ENCODE assay signal across 8 cellular contexts in the genomic region with DNA sequence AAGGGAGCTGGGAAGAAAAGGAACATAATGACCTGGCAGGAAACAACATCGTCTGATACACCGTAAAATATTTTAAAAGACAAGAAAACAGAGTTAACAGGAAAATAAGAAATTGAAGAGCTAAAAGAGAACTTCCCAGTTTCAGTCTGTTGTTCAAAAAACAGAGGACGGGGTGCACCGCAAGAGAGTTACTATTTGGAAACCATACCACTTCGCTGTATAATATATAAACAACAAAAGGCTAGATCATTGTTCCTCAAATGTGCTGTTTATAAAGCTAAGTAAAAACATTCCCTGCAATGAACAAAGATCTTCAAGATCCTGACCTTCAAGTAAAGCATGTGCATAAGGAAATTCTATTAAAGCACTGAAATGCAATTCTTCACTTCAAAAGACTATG. TPM values are rescaled to one million over a fixed set of nuclear protein-coding genes. Genes with fewer than 3 reads are reported as not detected.
DNase-seq lines count a peak whose midpoint lies in the region; TF ChIP-seq lines count a peak whose summit lies in the region.

No MANE protein-coding gene starts in this region.

- H2BK12ac ChIP-seq in H9 (ENCODE audit: insufficient read length, low read depth, low read length), result no peak overlapping the region

- H4K20me1 ChIP-seq in H9 (ENCODE audit: control insufficient read depth, insufficient read depth, insufficient read length), result no peaks in the 10 kb centered on the region

- H2AK5ac ChIP-seq in H9 (ENCODE audit: insufficient read length, low read length), result no peak overlapping the region

- no peak overlapping the region for H2AFZ ChIP-seq in H9 (ENCODE audit: low read length)

- H3K4me3 ChIP-seq in SJSA1 (peak overlapping the region; percentile 88), fibroblast of the aortic adventitia (ENCODE audit: low read depth, low read length) (peak overlapping the region; percentile 85), skeletal muscle tissue (ENCODE audit: low read length in 3 of 3) (peak overlapping the region; percentile 79 to 94 (median 84))

- H3K9me3 ChIP-seq in H9 (ENCODE audit: control insufficient read depth, low read depth, low read length) (no peaks in the 10 kb centered on the region), SJSA1 (replicated peaks) (no peaks in the 10 kb centered on the region; the same call in 1 of the 2 replicates), skeletal muscle tissue (ENCODE audit: control insufficient read depth in 3 of 3, low read length in 3 of 3) (no peaks in the 10 kb centered on the region)

- H3K23ac ChIP-seq in H9 (ENCODE audit: insufficient read length, low read depth, low read length), result no peak overlapping the region

- H4K8ac ChIP-seq in H9 (replicated peaks; ENCODE audit: insufficient read length, low read depth, low read length), result no peak overlapping the region

- no peak overlapping the region for H3K14ac ChIP-seq in H9 (ENCODE audit: insufficient read depth, low read length)

- no peak overlapping the region for H4K5ac ChIP-seq in H9 (ENCODE audit: insufficient read length, low read depth, low read length)

- no peak overlapping the region for H4K91ac ChIP-seq in H9 (ENCODE audit: insufficient read length, low read depth, low read length)

- H3K9me3 Mint-ChIP-seq in H9, result peaks cover 0 to 3% of the 10 kb centered on the region in 2 experiments; a peak in 1 of 5 replicates

- H3K27ac ChIP-seq in H9 (ENCODE audit: insufficient read length, low read depth, low read length), result no peak overlapping the region
- H3K27ac ChIP-seq in SJSA1, result peak overlapping the region; percentile 52; the same call in 1 of the 2 replicates
- peak overlapping the region; percentile 92 for H3K27ac ChIP-seq in skeletal muscle tissue (ENCODE audit: low read depth, low read length)

- no peak overlapping the region for H2BK5ac ChIP-seq in H9 (ENCODE audit: insufficient read length, low read length)

- peaks cover 15 to 18% of the 10 kb centered on the region in 2 experiments for H3K4me1 Mint-ChIP-seq in H9

- no peaks in the 10 kb centered on the region for H3K27me3 Mint-ChIP-seq in H9 (ENCODE audit: low read depth)

- H3K27ac Mint-ChIP-seq in H9, result peak overlapping the region in 2 of 3 experiments; percentile 18 to 26; a peak in 3 of 7 replicates

- H2BK15ac ChIP-seq in H9 (ENCODE audit: low read depth, low read length), result no peak overlapping the region

- no peak overlapping the region for H3K4ac ChIP-seq in H9 (ENCODE audit: low read depth, low read length)

- H3K4me1 ChIP-seq in H9 (ENCODE audit: insufficient read depth, low read length) (0 out of 2 replicates have a peak, but pooled peaks cover 3% of the 10 kb centered on the region), SJSA1 (replicated peaks) (peaks cover 26% of the 10 kb centered on the region), skeletal muscle tissue (ENCODE audit: control insufficient read depth in 3 of 3, insufficient read depth in 3 of 3, low read length in 3 of 3) (peaks cover 27 to 49% (median 44%) of the 10 kb centered on the region in 3 donors)

- peaks cover 0 to 5% (median 2%) of the 10 kb centered on the region in 3 experiments; a peak in 2 of 7 replicates for H3K36me3 Mint-ChIP-seq in H9 (ENCODE audit: insufficient read depth in 1 of 3, low read depth in 3 of 3)

- H3K18ac ChIP-seq in H9 (ENCODE audit: insufficient read length, low read depth, low read length), result no peak overlapping the region

- peaks cover 12% of the 10 kb centered on the region for H3K23me2 ChIP-seq in H9 (ENCODE audit: insufficient read length, low read depth, low read length, poor library complexity, severe bottlenecking)

- peak overlapping the region; percentile 94 to 97 for H3K4me3 Mint-ChIP-seq in H9

- DNase-seq in H9 (no peak), SJSA1 (ENCODE audit: low read depth in 1 of 2, low spot score in 2 of 2) (peak in 1 of 2 experiments; percentile 56), fibroblast of the aortic adventitia (ENCODE audit: low read depth) (no peak), NCI-H526 treated with DMSO at 0.1 percent for 48 hours (lab: John Stamatoyannopoulos, UW) (no peak), NCI-H446 treated with DMSO at 0.1 percent for 48 hours (lab: John Stamatoyannopoulos, UW) (no peak), mucosa of gallbladder (ENCODE audit: low spot score) (no peak), NCI-H748 treated with DMSO at 0.1 percent for 48 hours (lab: John Stamatoyannopoulos, UW) (no peak)

- no CpG with 5 or more reads among the region's 5 CpGs for WGBS in H9 (ENCODE audit: extremely low coverage, insufficient read length, low lambda C conversion rate)

- H3K36me3 ChIP-seq in SJSA1 (peaks cover 35% of the 10 kb centered on the region), skeletal muscle tissue (ENCODE audit: control insufficient read depth in 3 of 3, insufficient read depth in 3 of 3, low read length in 3 of 3) (no peaks in the 10 kb centered on the region)

- no peak overlapping the region for H3T11ph ChIP-seq in H9 (ENCODE audit: low read length)

- H3K27me3 ChIP-seq in H9 (ENCODE audit: insufficient read depth, low read length) (no peaks in the 10 kb centered on the region), SJSA1 (replicated peaks) (no peaks in the 10 kb centered on the region), skeletal muscle tissue (ENCODE audit: control insufficient read depth in 3 of 3, insufficient read depth in 3 of 3, low read length in 3 of 3) (no peaks in the 10 kb centered on the region)

- H3K79me2 ChIP-seq in H9 (ENCODE audit: insufficient read depth, low read length), result peaks cover 46% of the 10 kb centered on the region

- H2BK120ac ChIP-seq in H9 (ENCODE audit: low read depth, low read length, poor library complexity, severe bottlenecking), result no peak overlapping the region

- peak overlapping the region; percentile 81 for H3K4me2 ChIP-seq in H9 (ENCODE audit: insufficient read depth, insufficient read length, low read length)

- no peak overlapping the region for H3K56ac ChIP-seq in H9 (ENCODE audit: insufficient read length, low read depth, low read length)

- no peak for TF ChIP-seq CTCF in H9 (conservative IDR thresholded peaks at IDR 0.05)
- no peak for TF ChIP-seq CTCF in fibroblast of the aortic adventitia (IDR thresholded peaks at IDR 0.05; ENCODE audit: insufficient read depth, low read length)

- H3K9ac ChIP-seq in H9 (ENCODE audit: extremely low read depth, insufficient read length, low read length) (peak overlapping the region; percentile 87), skeletal muscle tissue (ENCODE audit: low read depth in 1 of 3, low read length in 3 of 3) (peak overlapping the region; percentile 88 to 92 (median 91))

- H2BK20ac ChIP-seq in H9 (ENCODE audit: low read depth, low read length, poor library complexity, severe bottlenecking), result no peak overlapping the region

- H3K79me1 ChIP-seq in H9 (ENCODE audit: insufficient read depth, low read depth, low read length, poor library complexity, severe bottlenecking), result no peaks in the 10 kb centered on the region

RNA-seq across cellular contexts. Expression of gene PPP3R1, which starts 2.1 kb away (rescaled TPM):
- total RNA-seq in H9 (2021) (71.8 and 74.2 TPM in 2 replicates), fibroblast of the aortic adventitia (ENCODE audit: low replicate concordance) (10.6 and 38.6 TPM in 2 replicates), skeletal muscle tissue (39.1 TPM), mucosa of gallbladder (47.7 TPM)
- 18.7 and 26.5 TPM in 2 replicates for total RNA-seq in SJSA1 (2014; rRNA removed; shearing (Covaris generic))
